Comparison of ENCODE assay signal across 8 cellular contexts in genomic region chr19:2962018-2962670, GRCh38. TPM values are rescaled to one million over a fixed set of nuclear protein-coding genes. Genes with fewer than 3 reads are reported as not detected.
A peak's percentile ranks its signal among the peaks of the same experiment; 100 is the strongest.
DNase-seq lines count a peak whose midpoint lies in the region; ATAC-seq and TF ChIP-seq lines count a peak whose summit lies in the region.

No MANE protein-coding gene starts in this region.

- H3K4me3 Mint-ChIP-seq in CD8-positive, alpha-beta T cell, result no peak overlapping the region
- H3K4me3 Mint-ChIP-seq in HFFc6, result peak overlapping the region; percentile 51; the same call in 1 of the 2 replicates
- H3K4me3 Mint-ChIP-seq in activated CD8-positive, alpha-beta T cell treated with anti-CD3 and anti-CD28 coated beads for 36 hours, result no peak overlapping the region
- H3K4me3 Mint-ChIP-seq in naive B cell, result peak overlapping the region in 5 of 8 donors; percentile 13 to 74 (median 50)

- H3K4me1 Mint-ChIP-seq in CD8-positive, alpha-beta T cell (ENCODE audit: low read depth), result peaks cover 4% of the 10 kb centered on the region
- H3K4me1 Mint-ChIP-seq in HFFc6 (ENCODE audit: low read depth) (peaks cover 6% of the 10 kb centered on the region; the same call in 1 of the 2 replicates), naive B cell (peaks cover 12 to 33% (median 30%) of the 10 kb centered on the region in 3 donors)
- H3K4me1 Mint-ChIP-seq in activated CD8-positive, alpha-beta T cell treated with anti-CD3 and anti-CD28 coated beads for 36 hours (ENCODE audit: low read depth), result peaks cover 3% of the 10 kb centered on the region

- H3K27me3 ChIP-seq in CD8-positive, alpha-beta T cell (ENCODE audit: insufficient read depth, low read length), result no peaks in the 10 kb centered on the region

- intact Hi-C loops in CD8-positive, alpha-beta T cell (cut with DNase I, micrococcal nuclease), result loop anchor here (1.0 to 2.0 kb wide), 7 partner anchors 11 to 248 kb away; no protein-coding TSS in a partner anchor
- intact Hi-C loops in activated CD8-positive, alpha-beta T cell treated with anti-CD3 and anti-CD28 coated beads for 36 hours (cut with micrococcal nuclease), result loop anchor here (10.0 kb wide), 1 partner anchor 143 kb away; no protein-coding TSS in a partner anchor

- TF ChIP-seq CTCF in CD8-positive, alpha-beta T cell (IDR thresholded peaks at IDR 0.05), result peak; percentile 78
- peak; percentile 90 for TF ChIP-seq CTCF in HFFc6 (IDR thresholded peaks at IDR 0.05)
- peak; percentile 81 for TF ChIP-seq CTCF in activated CD8-positive, alpha-beta T cell treated with anti-CD3 and anti-CD28 coated beads for 36 hours (IDR thresholded peaks at IDR 0.05)

- no peak overlapping the region for H3K4me3 ChIP-seq in CD8-positive, alpha-beta T cell (ENCODE audit: low read depth, low read length)

- no peaks in the 10 kb centered on the region for H3K9me3 Mint-ChIP-seq in CD8-positive, alpha-beta T cell
- H3K9me3 Mint-ChIP-seq in HFFc6 (no peaks in the 10 kb centered on the region), naive B cell (peaks cover 0 to 7% (median 0%) of the 10 kb centered on the region in 7 donors)
- no peaks in the 10 kb centered on the region for H3K9me3 Mint-ChIP-seq in activated CD8-positive, alpha-beta T cell treated with anti-CD3 and anti-CD28 coated beads for 36 hours

- H3K36me3 ChIP-seq in CD8-positive, alpha-beta T cell (ENCODE audit: insufficient read depth, low read length), result no peaks in the 10 kb centered on the region

- peak; percentile 98 for ATAC-seq in CD8-positive, alpha-beta T cell
- peak; percentile 84 for ATAC-seq in activated CD8-positive, alpha-beta T cell treated with anti-CD3 and anti-CD28 coated beads for 36 hours
- ATAC-seq in esophagus mucosa, result peak; percentile 86
- ATAC-seq in naive B cell (ENCODE audit: low read depth in 2 of 2), result peak; percentile 68 to 81
- ATAC-seq in HG02884 (IDR thresholded peaks at IDR 0.05; ENCODE audit: unreplicated experiment), result no peak
- no peak for ATAC-seq in GM19397 (IDR thresholded peaks at IDR 0.05; ENCODE audit: unreplicated experiment)

- CTCF ChIA-PET in CD8-positive, alpha-beta T cell (lab: Charles Lee), result interaction anchor here (0.6 to 3.9 kb wide), 32 partner anchors 9 to 342 kb away, joined by 3 to 117 read pairs (median 4); partner anchors contain the start of gene TLE6
- CTCF ChIA-PET in activated CD8-positive, alpha-beta T cell treated with anti-CD3 and anti-CD28 coated beads for 36 hours (lab: Charles Lee), result interaction anchor here (0.6 to 3.2 kb wide), 26 partner anchors 10 to 262 kb away, joined by 3 to 20 read pairs (median 4); partner anchors contain the start of genes CELF5 and TLE6

- peak in 6 of 7 experiments; percentile 19 to 66 (median 46) for DNase-seq in CD8-positive, alpha-beta T cell
- DNase-seq in HFFc6 (peak; percentile 70), NCI-H526 (lab: John Stamatoyannopoulos, UW) (peak; percentile 26 to 74), naive B cell (peak; percentile 77)
- DNase-seq in activated CD8-positive, alpha-beta T cell treated with anti-CD3 and anti-CD28 coated beads for 36 hours, result peak; percentile 65

- H3K9me3 ChIP-seq in CD8-positive, alpha-beta T cell (ENCODE audit: low read length), result no peaks in the 10 kb centered on the region

- no peaks in the 10 kb centered on the region for H3K27me3 Mint-ChIP-seq in CD8-positive, alpha-beta T cell (ENCODE audit: low read depth)
- H3K27me3 Mint-ChIP-seq in HFFc6 (ENCODE audit: insufficient read depth) (peaks cover 4% of the 10 kb centered on the region), naive B cell (no peaks in the 10 kb centered on the region)
- no peaks in the 10 kb centered on the region for H3K27me3 Mint-ChIP-seq in activated CD8-positive, alpha-beta T cell treated with anti-CD3 and anti-CD28 coated beads for 36 hours

- POLR2A ChIA-PET in CD8-positive, alpha-beta T cell (lab: Charles Lee), result interaction anchor here (1.1 to 1.6 kb wide), 3 partner anchors 11 to 222 kb away, joined by 3 to 4 read pairs (median 3); no protein-coding TSS in a partner anchor
- POLR2A ChIA-PET in activated CD8-positive, alpha-beta T cell treated with anti-CD3 and anti-CD28 coated beads for 36 hours (lab: Charles Lee), result no interaction called here

- no peak overlapping the region for H3K27ac Mint-ChIP-seq in CD8-positive, alpha-beta T cell
- H3K27ac Mint-ChIP-seq in HFFc6 (no peak overlapping the region), naive B cell (peak overlapping the region; percentile 47 to 96 (median 93))
- H3K27ac Mint-ChIP-seq in activated CD8-positive, alpha-beta T cell treated with anti-CD3 and anti-CD28 coated beads for 36 hours, result no peak overlapping the region

- H3K4me1 ChIP-seq in CD8-positive, alpha-beta T cell (ENCODE audit: insufficient read depth, low read length), result no peaks in the 10 kb centered on the region

- no peak overlapping the region for H3K27ac ChIP-seq in CD8-positive, alpha-beta T cell (ENCODE audit: low read depth, low read length)

- H3K36me3 Mint-ChIP-seq in CD8-positive, alpha-beta T cell, result no peaks in the 10 kb centered on the region
- H3K36me3 Mint-ChIP-seq in HFFc6 (ENCODE audit: low read depth), result no peaks in the 10 kb centered on the region
- no peaks in the 10 kb centered on the region for H3K36me3 Mint-ChIP-seq in activated CD8-positive, alpha-beta T cell treated with anti-CD3 and anti-CD28 coated beads for 36 hours (ENCODE audit: low read depth)
- peaks cover 0 to 8% of the 10 kb centered on the region in 2 donors for H3K36me3 Mint-ChIP-seq in naive B cell

RNA-seq across cellular contexts. Expression of gene TLE6, which starts 15.2 kb away (rescaled TPM):
- not detected for total RNA-seq in CD8-positive, alpha-beta T cell
- total RNA-seq in HFFc6 (2021; fragmentation: NEBNext Ultra II Directional; extraction: Animal tissue kit (Norgen Biotek cat#: 25700)), result 1 to 10 TPM in 5 of 6 experiments, under 1 TPM in 1; 0.82 to 3.0 (median 1.2) TPM
- total RNA-seq in activated CD8-positive, alpha-beta T cell treated with anti-CD3 and anti-CD28 coated beads for 36 hours, result 1 to 10 TPM; 3.5 to 5.1 TPM
- 0.40 TPM for total RNA-seq in esophagus mucosa
- polyA plus RNA-seq in naive B cell (ENCODE audit: low read depth in 6 of 6), result 10 to 100 TPM in 1 of 6 donors, 1 to 10 TPM in 3, under 1 TPM in 2; 0.43 to 10.7 (median 1.8) TPM

RNA-seq across cellular contexts. Expression of gene ZNF77, which starts 17.4 kb away (rescaled TPM):
- total RNA-seq in CD8-positive, alpha-beta T cell, result 1 to 10 TPM; 1.4 to 2.0 TPM
- total RNA-seq in HFFc6 (2021; fragmentation: NEBNext Ultra II Directional; extraction: Animal tissue kit (Norgen Biotek cat#: 25700)), result 1 to 10 TPM; 1.7 to 2.6 (median 2.2) TPM
- 1 to 10 TPM; 2.6 to 2.8 TPM for total RNA-seq in activated CD8-positive, alpha-beta T cell treated with anti-CD3 and anti-CD28 coated beads for 36 hours
- 2.4 TPM for total RNA-seq in esophagus mucosa
- polyA plus RNA-seq in naive B cell (ENCODE audit: low read depth in 6 of 6), result 1 to 10 TPM in 3 of 6 donors, under 1 TPM in 2, not detected in 1; 0.45 to 3.7 (median 1.1) TPM

Comparison
In these comparisons a context has a peak if more than half of its experiments do, and no peak if none do; other contexts are left out.
1. ATAC-seq: peak in CD8-positive, alpha-beta T cell (single experiment), activated CD8-positive, alpha-beta T cell treated with anti-CD3 and anti-CD28 coated beads for 36 hours (single experiment), esophagus mucosa (single experiment) and naive B cell (2 of 2); none in HG02884 (single experiment) and GM19397 (single experiment).
2. H3K27ac Mint-ChIP-seq: peak in naive B cell (6 of 6); none in CD8-positive, alpha-beta T cell (single experiment), HFFc6 (single experiment) and activated CD8-positive, alpha-beta T cell treated with anti-CD3 and anti-CD28 coated beads for 36 hours (single experiment).
3. H3K4me3 Mint-ChIP-seq: peak in HFFc6 (single experiment) and naive B cell (5 of 8); none in CD8-positive, alpha-beta T cell (single experiment) and activated CD8-positive, alpha-beta T cell treated with anti-CD3 and anti-CD28 coated beads for 36 hours (single experiment).
4. Peak in every context shown above with its lines, with median percentiles within 50 percentile points of each other: DNase-seq and CTCF ChIP-seq.